Comparison of ENCODE assay signal across 30 cellular contexts in the genomic region with DNA sequence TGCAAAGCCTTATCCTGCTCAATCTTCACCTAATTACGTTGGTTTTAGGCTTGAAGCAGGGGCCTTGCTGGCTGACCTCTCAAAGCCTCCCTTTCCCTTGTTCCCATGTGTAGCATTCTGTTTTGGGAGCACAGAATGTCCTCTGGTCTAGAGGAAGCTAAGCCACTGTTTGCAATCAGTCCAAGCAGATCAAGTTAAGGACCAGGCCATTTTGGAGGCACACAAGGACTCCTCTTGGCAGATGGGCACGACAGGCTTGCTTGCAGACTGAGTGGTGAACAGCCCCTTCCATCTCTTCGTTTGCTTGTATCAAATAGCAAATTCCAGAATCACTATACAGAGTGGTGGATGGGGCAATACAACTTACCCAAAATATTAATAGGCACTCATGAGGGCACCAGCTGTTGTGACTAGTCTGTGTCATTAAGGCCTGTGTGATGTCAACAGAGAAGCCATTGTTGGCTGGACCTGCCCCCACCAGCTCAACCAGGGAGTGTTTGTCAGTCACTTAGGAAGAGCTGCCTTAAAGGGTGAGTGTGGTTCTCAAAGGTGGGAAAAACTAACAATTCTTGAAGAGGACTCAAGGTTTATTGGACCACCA.
A peak's percentile ranks its signal among the peaks of the same experiment; 100 is the strongest.
DNase-seq lines count a peak whose midpoint lies in the region; ATAC-seq, FAIRE-seq and TF ChIP-seq lines count a peak whose summit lies in the region.
"Had no signal": no experiment of that assay in that cellular context is flagged by ENCODE, and none has a peak within 500 bp of the region (broad histone marks: within the 10 kb centered on the region; RNA-seq: fewer than 3 reads in every experiment).

No MANE protein-coding gene starts in this region.

- no peaks in the 10 kb centered on the region; the same call in 1 of the 2 replicates for H3K23me2 ChIP-seq in H1 (ENCODE audit: low read depth, low read length)

- H2AK5ac ChIP-seq in H1 (ENCODE audit: low read depth, low read length): no peak overlapping the region; the same call in 1 of the 2 replicates

- H3K27ac Mint-ChIP-seq in activated T-helper 1 cell treated with anti-CD3 and anti-CD28 coated beads, Interleukin-12 subunit alpha, Interleukin-12 subunit beta, Interleukin-2, Interleukin-4 antibody, amounts not matched to agents 30 ng/mL and 10 ng/mL and 1 ng/mL, durations not matched to agents 14 hours and 24 hours and 36 hours: no peak overlapping the region
- H3K27ac Mint-ChIP-seq: activated naive CD8-positive, alpha-beta T cell treated with anti-CD3 and anti-CD28 coated beads for 36 hours had no signal

- no peak overlapping the region for H3K9ac ChIP-seq in H1 (replicated peaks in 1 of 4; ENCODE audit: extremely low read depth in 1 of 4, low read depth in 3 of 4, low read length in 3 of 4)

- H3K36me3 ChIP-seq in H1 (ENCODE audit: control insufficient read depth in 2 of 4, insufficient read depth in 4 of 4, low read length in 3 of 4) (no peaks in the 10 kb centered on the region), osteoblast (ENCODE audit: insufficient read depth, low read length) (no peaks in the 10 kb centered on the region), tibial nerve (no peaks in the 10 kb centered on the region)
- H3K36me3 ChIP-seq: neutrophil, upper lobe of right lung, WERI-Rb-1 had no signal

- no peak for DNase-seq in activated T-helper 1 cell treated with anti-CD3 and anti-CD28 coated beads, Interleukin-12 subunit alpha, Interleukin-12 subunit beta, Interleukin-2, Interleukin-4 antibody, amounts not matched to agents 30 ng/mL and 10 ng/mL and 1 ng/mL, durations not matched to agents 14 hours and 24 hours and 36 hours (ENCODE audit: low spot score)
- DNase-seq in H1 (ENCODE audit: low read depth in 1 of 2, low spot score in 2 of 2): no peak
- DNase-seq in osteoblast (ENCODE audit: insufficient read length, low spot score, missing footprints): no peak
- DNase-seq in tibial nerve (ENCODE audit: low spot score in 2 of 2): peak in 1 of 2 donors; percentile 15
- DNase-seq in NCI-H1092 treated with DMSO at 0.1 percent for 48 hours (lab: John Stamatoyannopoulos, UW): no peak
- DNase-seq: activated CD4-positive, alpha-beta T cell treated with anti-CD3 and anti-CD28 coated beads for 48 hours; activated CD8-positive, alpha-beta memory T cell treated with anti-CD3 and anti-CD28 coated beads for 24 hours; activated effector memory CD4-positive, alpha-beta T cell treated with anti-CD3 and anti-CD28 coated beads, Interleukin-2, amount 50 U/mL, for 16 hours; activated naive CD8-positive, alpha-beta T cell treated with anti-CD3 and anti-CD28 coated beads for 36 hours; C1 segment of cervical spinal cord; effector CD4-positive, alpha-beta T cell; foreskin fibroblast; KG1; left colon; mesenchymal stem cell; MM.1S; NCI-H1417; NCI-H2081 treated with DMSO at 0.1 percent for 48 hours; NCI-H345; NCI-H774; Right ventricle myocardium superior; stimulated activated CD4-positive, alpha-beta T cell treated with anti-CD3 and anti-CD28 coated beads, Interleukin-1b, Interleukin-23, amount 100 ng/mL, for 48 hours; stimulated activated CD8-positive, alpha-beta memory T cell treated with anti-CD3 and anti-CD28 coated beads, Interleukin-4, amount 100 ng/mL, for 48 hours; stimulated activated naive CD8-positive, alpha-beta T cell treated with anti-CD3 and anti-CD28 coated beads, Interleukin-15, amount 100 ng/mL, for 72 hours; upper lobe of right lung; WERI-Rb-1 had no signal

- no peak overlapping the region for H2BK120ac ChIP-seq in H1 (replicated peaks; ENCODE audit: low read depth, low read length)

- intact Hi-C loops in activated T-helper 1 cell treated with anti-CD3 and anti-CD28 coated beads, Interleukin-12 subunit alpha, Interleukin-12 subunit beta, Interleukin-2, Interleukin-4 antibody, amounts not matched to agents 30 ng/mL and 10 ng/mL and 1 ng/mL, durations not matched to agents 14 hours and 24 hours and 36 hours (cut with micrococcal nuclease): no loop called here

- ATAC-seq in HG03095 (IDR thresholded peaks at IDR 0.05; ENCODE audit: unreplicated experiment) (no peak), GM18502 (IDR thresholded peaks at IDR 0.05; ENCODE audit: poor library complexity, unreplicated experiment) (no peak)
- ATAC-seq: left colon; stimulated activated naive CD8-positive, alpha-beta T cell treated with anti-CD3 and anti-CD28 coated beads, Interleukin-15, amount 100 ng/mL, for 72 hours; upper lobe of right lung had no signal

- no peak overlapping the region for H4K91ac ChIP-seq in H1 (replicated peaks; ENCODE audit: insufficient read length, low read length)

- no peak overlapping the region for H3K4me2 ChIP-seq in H1 (ENCODE audit: insufficient read depth in 1 of 2, low read depth in 2 of 2, low read length in 2 of 2)
- no peak overlapping the region for H3K4me2 ChIP-seq in osteoblast (ENCODE audit: insufficient read depth, low read length)
- H3K4me2 ChIP-seq: smooth muscle cell had no signal

- CTCF ChIA-PET in H1 (lab: Charles Lee; ENCODE audit: partially characterized antibody): no interaction called here

- no peak overlapping the region for H3K23ac ChIP-seq in H1 (ENCODE audit: insufficient read length)

- no peak overlapping the region for H3K56ac ChIP-seq in H1 (replicated peaks; ENCODE audit: insufficient read length, low read depth, low read length)

- H3K4me1 Mint-ChIP-seq in activated T-helper 1 cell treated with anti-CD3 and anti-CD28 coated beads, Interleukin-12 subunit alpha, Interleukin-12 subunit beta, Interleukin-2, Interleukin-4 antibody, amounts not matched to agents 30 ng/mL and 10 ng/mL and 1 ng/mL, durations not matched to agents 14 hours and 24 hours and 36 hours (ENCODE audit: low read depth): no peaks in the 10 kb centered on the region
- H3K4me1 Mint-ChIP-seq: activated naive CD8-positive, alpha-beta T cell treated with anti-CD3 and anti-CD28 coated beads for 36 hours; stimulated activated naive CD8-positive, alpha-beta T cell treated with anti-CD3 and anti-CD28 coated beads, Interleukin-15, amount 100 ng/mL, for 72 hours had no signal

- H2AFZ ChIP-seq in H1 (ENCODE audit: low read length) (no peak overlapping the region), osteoblast (ENCODE audit: low read length) (peak overlapping the region; percentile 70)

- no peak overlapping the region for H2BK5ac ChIP-seq in H1 (ENCODE audit: low read depth, low read length)

- no peaks in the 10 kb centered on the region for H3K9me3 Mint-ChIP-seq in activated T-helper 1 cell treated with anti-CD3 and anti-CD28 coated beads, Interleukin-12 subunit alpha, Interleukin-12 subunit beta, Interleukin-2, Interleukin-4 antibody, amounts not matched to agents 30 ng/mL and 10 ng/mL and 1 ng/mL, durations not matched to agents 14 hours and 24 hours and 36 hours
- H3K9me3 Mint-ChIP-seq: activated naive CD8-positive, alpha-beta T cell treated with anti-CD3 and anti-CD28 coated beads for 36 hours; stimulated activated naive CD8-positive, alpha-beta T cell treated with anti-CD3 and anti-CD28 coated beads, Interleukin-15, amount 100 ng/mL, for 72 hours had no signal

- no peaks in the 10 kb centered on the region for H3K27me3 Mint-ChIP-seq in activated T-helper 1 cell treated with anti-CD3 and anti-CD28 coated beads, Interleukin-12 subunit alpha, Interleukin-12 subunit beta, Interleukin-2, Interleukin-4 antibody, amounts not matched to agents 30 ng/mL and 10 ng/mL and 1 ng/mL, durations not matched to agents 14 hours and 24 hours and 36 hours (ENCODE audit: insufficient read depth)
- H3K27me3 Mint-ChIP-seq: activated naive CD8-positive, alpha-beta T cell treated with anti-CD3 and anti-CD28 coated beads for 36 hours had no signal

- H3K4me1 ChIP-seq in H1 (replicated peaks in 1 of 4; ENCODE audit: control insufficient read depth in 3 of 4, insufficient read depth in 4 of 4, low read length in 3 of 4) (peaks cover 0 to 7% (median 0%) of the 10 kb centered on the region in 4 experiments; a peak in 3 of 7 replicates), osteoblast (ENCODE audit: insufficient read depth, low read length) (peaks cover 28% of the 10 kb centered on the region), tibial nerve (peaks cover 0 to 51% (median 6%) of the 10 kb centered on the region in 4 donors)

- H3K4me3 Mint-ChIP-seq in activated T-helper 1 cell treated with anti-CD3 and anti-CD28 coated beads, Interleukin-12 subunit alpha, Interleukin-12 subunit beta, Interleukin-2, Interleukin-4 antibody, amounts not matched to agents 30 ng/mL and 10 ng/mL and 1 ng/mL, durations not matched to agents 14 hours and 24 hours and 36 hours: peak overlapping the region; percentile 30
- H3K4me3 Mint-ChIP-seq: activated naive CD8-positive, alpha-beta T cell treated with anti-CD3 and anti-CD28 coated beads for 36 hours; stimulated activated naive CD8-positive, alpha-beta T cell treated with anti-CD3 and anti-CD28 coated beads, Interleukin-15, amount 100 ng/mL, for 72 hours had no signal

- no peak overlapping the region for H3K18ac ChIP-seq in H1 (ENCODE audit: extremely low read depth, low read length)

- no peaks in the 10 kb centered on the region for H3K27me3 ChIP-seq in H1 (replicated peaks in 1 of 4; ENCODE audit: control insufficient read depth in 3 of 4, extremely low read depth in 1 of 4, insufficient read depth in 3 of 4, low read length in 3 of 4)
- no peaks in the 10 kb centered on the region for H3K27me3 ChIP-seq in osteoblast (ENCODE audit: insufficient read depth, low read length)
- no peaks in the 10 kb centered on the region for H3K27me3 ChIP-seq in tibial nerve
- H3K27me3 ChIP-seq: neutrophil, upper lobe of right lung had no signal

- no peak for TF ChIP-seq EP300 in H1 (IDR thresholded peaks at IDR 0.05; ENCODE audit: borderline replicate concordance in 1 of 2, low read depth in 2 of 2, low read length in 2 of 2)
- TF ChIP-seq EP300 in tibial nerve (IDR thresholded peaks at IDR 0.05): peak in 1 of 2 donors; percentile 65

- no peak overlapping the region for H2BK15ac ChIP-seq in H1 (ENCODE audit: low read length)

- no peak overlapping the region for H3K14ac ChIP-seq in H1 (ENCODE audit: insufficient read length)

- H4K20me1 ChIP-seq in H1 (replicated peaks in 1 of 2; ENCODE audit: control insufficient read depth in 1 of 2, insufficient read depth in 2 of 2, low read length in 2 of 2) (no peaks in the 10 kb centered on the region), osteoblast (ENCODE audit: insufficient read depth, low read length) (no peaks in the 10 kb centered on the region)

- H2BK12ac ChIP-seq in H1 (ENCODE audit: low read depth, low read length): no peak overlapping the region

- H3K79me1 ChIP-seq in H1 (ENCODE audit: low read depth, low read length): no peaks in the 10 kb centered on the region

- H4K8ac ChIP-seq in H1 (ENCODE audit: extremely low read depth, insufficient read depth, low read length): no peak overlapping the region

- H3K4me3 ChIP-seq in H1 (ENCODE audit: extremely low read depth in 1 of 4, insufficient read depth in 2 of 4, low read depth in 3 of 4, low read length in 4 of 4) (no peak overlapping the region), osteoblast (ENCODE audit: insufficient read depth, low read length) (no peak overlapping the region), tibial nerve (no peak overlapping the region)
- H3K4me3 ChIP-seq: smooth muscle cell, upper lobe of right lung had no signal

- no peak overlapping the region for H3K4ac ChIP-seq in H1 (replicated peaks; ENCODE audit: insufficient read length, low read depth, low read length)

- 95% methylated on average over 3 of the region's 3 CpGs; no CpG with 5 or more reads in 1 of the 2 experiments for WGBS in H1 (ENCODE audit: extremely low coverage in 1 of 2, insufficient coverage in 1 of 2, insufficient read length in 1 of 2, insufficient replicate concordance in 2 of 2, low coverage in 1 of 2, low lambda C conversion rate in 2 of 2, missing lambda C conversion rate in 1 of 2), 2 experiments
- WGBS in tibial nerve, 2 donors: 68 to 75% methylated on average over 3 of the region's 3 CpGs

- peak overlapping the region; percentile 72; the same call in 1 of the 2 replicates for H2BK20ac ChIP-seq in H1 (ENCODE audit: low read length)

- POLR2A ChIA-PET in H1 (lab: Charles Lee; ENCODE audit: partially characterized antibody): no interaction called here

- no peak overlapping the region for H4K5ac ChIP-seq in H1 (ENCODE audit: insufficient read length, low read depth, low read length)

- H3K27ac ChIP-seq in H1 (ENCODE audit: low read depth, low read length) (no peak overlapping the region), osteoblast (ENCODE audit: low read depth, low read length) (peak overlapping the region; percentile 54), tibial nerve (peak overlapping the region in 3 of 4 donors; percentile 26 to 73 (median 39))
- H3K27ac ChIP-seq: neutrophil, upper lobe of right lung, WERI-Rb-1 had no signal

- no peaks in the 10 kb centered on the region for H3K36me3 Mint-ChIP-seq in activated T-helper 1 cell treated with anti-CD3 and anti-CD28 coated beads, Interleukin-12 subunit alpha, Interleukin-12 subunit beta, Interleukin-2, Interleukin-4 antibody, amounts not matched to agents 30 ng/mL and 10 ng/mL and 1 ng/mL, durations not matched to agents 14 hours and 24 hours and 36 hours (ENCODE audit: low read depth)
- H3K36me3 Mint-ChIP-seq: activated naive CD8-positive, alpha-beta T cell treated with anti-CD3 and anti-CD28 coated beads for 36 hours had no signal

- FAIRE-seq in H1 (lab: Jason Lieb, UNC): no peak

- TF ChIP-seq RAD21 in H1 (IDR thresholded peaks at IDR 0.05 in 1 of 2, conservative IDR thresholded peaks at IDR 0.05 in 1 of 2; ENCODE audit: low read depth in 2 of 2, low read length in 2 of 2): no peak

- no peaks in the 10 kb centered on the region for H3K9me3 ChIP-seq in H1 (ENCODE audit: insufficient read depth in 2 of 2, low read depth in 1 of 2, low read length in 1 of 2)
- H3K9me3 ChIP-seq in osteoblast (ENCODE audit: low read depth, low read length): no peaks in the 10 kb centered on the region
- no peaks in the 10 kb centered on the region for H3K9me3 ChIP-seq in tibial nerve
- H3K9me3 ChIP-seq: neutrophil, upper lobe of right lung had no signal

- TF ChIP-seq POLR2A in H1 (IDR thresholded peaks at IDR 0.05; ENCODE audit: control extremely low read depth in 1 of 2, low read depth in 2 of 2, low read length in 2 of 2) (no peak), tibial nerve (IDR thresholded peaks at IDR 0.05) (no peak)

- no peak for TF ChIP-seq CTCF in H1 (IDR thresholded peaks at IDR 0.05; ENCODE audit: control extremely low read depth in 1 of 3, insufficient read depth in 1 of 3, low read depth in 1 of 3, low read length in 3 of 3)
- TF ChIP-seq CTCF in osteoblast (IDR thresholded peaks at IDR 0.05; ENCODE audit: extremely low read depth, low read depth, low read length): no peak
- TF ChIP-seq CTCF in tibial nerve (IDR thresholded peaks at IDR 0.05): no peak

- H3K79me2 ChIP-seq in H1 (ENCODE audit: control insufficient read depth in 1 of 2, insufficient read depth in 2 of 2, low read length in 2 of 2) (no peaks in the 10 kb centered on the region), osteoblast (ENCODE audit: insufficient read depth, low read length) (no peaks in the 10 kb centered on the region)
